ENCODE assay signal across 1 cellular context in the genomic region with DNA sequence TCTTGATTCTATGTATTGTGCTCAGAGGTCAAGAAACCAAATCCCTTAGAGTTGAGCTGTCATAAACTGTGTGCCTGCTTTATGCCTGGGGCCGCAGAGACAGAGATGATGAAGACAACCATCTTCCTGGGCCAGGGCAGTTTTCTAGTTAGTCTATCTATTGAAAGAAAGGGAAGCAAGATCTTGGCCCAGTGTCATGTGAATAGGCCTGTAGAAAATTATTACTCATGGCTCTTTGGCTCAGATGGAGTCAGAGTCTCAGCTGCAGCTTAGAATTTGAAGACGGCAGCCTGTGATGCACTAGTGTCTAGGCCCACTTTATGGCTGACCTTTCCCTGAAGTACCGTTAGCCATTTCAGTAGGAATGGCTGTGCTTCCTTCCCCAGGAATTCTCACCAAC.
TF ChIP-seq lines count a peak whose summit lies in the region.

No MANE protein-coding gene starts in this region.

TF ChIP-seq in K562, 482 proteins besides CTCF, POLR2A, EP300 and RAD21:
- TF ChIP-seq, protein P1, sequence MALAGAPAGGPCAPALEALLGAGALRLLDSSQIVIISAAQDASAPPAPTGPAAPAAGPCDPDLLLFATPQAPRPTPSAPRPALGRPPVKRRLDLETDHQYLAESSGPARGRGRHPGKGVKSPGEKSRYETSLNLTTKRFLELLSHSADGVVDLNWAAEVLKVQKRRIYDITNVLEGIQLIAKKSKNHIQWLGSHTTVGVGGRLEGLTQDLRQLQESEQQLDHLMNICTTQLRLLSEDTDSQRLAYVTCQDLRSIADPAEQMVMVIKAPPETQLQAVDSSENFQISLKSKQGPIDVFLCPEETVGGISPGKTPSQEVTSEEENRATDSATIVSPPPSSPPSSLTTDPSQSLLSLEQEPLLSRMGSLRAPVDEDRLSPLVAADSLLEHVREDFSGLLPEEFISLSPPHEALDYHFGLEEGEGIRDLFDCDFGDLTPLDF (CRISPR knock-in tag; IDR thresholded peaks at IDR 0.05): no peak
- TF ChIP-seq ZNF146 (CRISPR knock-in tag; IDR thresholded peaks at IDR 0.05; ENCODE audit: unreplicated experiment) (peak; percentile 5), CREB1 (IDR thresholded peaks at IDR 0.05) (no peak), CREB1 (CRISPR knock-in tag; IDR thresholded peaks at IDR 0.05) (no peak)
